Comparison of ENCODE assay signal across 7 cellular contexts in the genomic region with DNA sequence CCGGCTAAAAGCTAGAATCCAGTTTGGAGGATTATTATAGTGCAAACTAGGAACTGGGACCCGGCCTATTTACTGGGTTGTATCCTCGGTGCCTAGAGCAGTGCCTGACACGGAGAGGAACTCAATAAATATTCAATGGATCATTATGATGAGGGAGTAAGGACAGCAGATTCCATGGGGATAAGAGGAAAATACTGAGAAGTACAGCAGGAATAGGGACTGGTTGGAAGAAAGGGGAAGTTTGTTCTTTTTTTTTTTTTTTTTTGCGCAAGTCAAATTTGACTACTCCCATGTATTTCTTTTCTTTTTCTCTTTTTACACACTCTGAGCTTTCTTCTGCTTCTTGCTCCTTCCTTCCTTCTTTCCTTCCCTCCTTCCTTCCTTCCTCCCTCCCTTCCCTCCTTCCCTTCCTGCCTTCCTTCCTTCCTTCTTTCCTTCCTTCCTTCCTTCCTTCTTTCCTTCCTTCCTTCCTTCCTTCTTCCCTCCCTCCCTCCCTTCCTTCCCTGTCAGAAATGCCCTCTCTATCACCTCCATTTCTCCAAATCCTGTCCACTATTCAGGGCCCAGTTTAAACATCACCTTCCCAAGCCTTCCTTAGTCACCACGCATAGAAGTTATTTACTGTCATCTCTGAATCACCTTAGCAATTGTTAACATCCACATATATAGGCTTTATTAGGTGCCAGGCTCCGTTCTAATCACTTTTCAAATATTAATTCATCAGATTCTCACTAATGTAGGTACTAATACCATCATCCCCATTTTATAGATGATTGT. TPM values are rescaled to one million over a fixed set of nuclear protein-coding genes. Genes with fewer than 3 reads are reported as not detected.
DNase-seq lines count a peak whose midpoint lies in the region; TF ChIP-seq lines count a peak whose summit lies in the region.

No MANE protein-coding gene starts in this region.

- TF ChIP-seq CTCF in HFFc6 (IDR thresholded peaks at IDR 0.05) (no peak), VCaP (conservative IDR thresholded peaks at IDR 0.05) (no peak), glutamatergic neuron (IDR thresholded peaks at IDR 0.05; ENCODE audit: partially characterized antibody, unreplicated experiment) (no peak), smooth muscle cell (IDR thresholded peaks at IDR 0.05; ENCODE audit: borderline replicate concordance, insufficient read depth, poor library complexity, severe bottlenecking) (no peak)

- in situ Hi-C loops in G401 (cut with HindIII; ENCODE audit: low sequenced_read_pairs), result no loop called here

- no peaks in the 10 kb centered on the region for H3K27me3 ChIP-seq in smooth muscle cell (ENCODE audit: low read depth)

- 51% methylated on average over 7 of the region's 7 CpGs for WGBS in smooth muscle cell (ENCODE audit: low lambda C conversion rate)

- peaks cover 9% of the 10 kb centered on the region for H4K20me1 ChIP-seq in smooth muscle cell (ENCODE audit: low read depth)

- peak overlapping the region; percentile 95 for H3K4me3 Mint-ChIP-seq in HFFc6
- H3K4me3 Mint-ChIP-seq in glutamatergic neuron (ENCODE audit: unreplicated experiment), result peak overlapping the region; percentile 98

- DNase-seq in HFFc6, result no peak
- no peak for DNase-seq in glutamatergic neuron
- DNase-seq in smooth muscle cell (lab: John Stamatoyannopoulos, UW; ENCODE audit: unreplicated experiment), result no peak
- no peak for DNase-seq in NCI-H69 (lab: John Stamatoyannopoulos, UW)
- DNase-seq in G401 (ENCODE audit: low spot score), result no peak
- DNase-seq in activated CD4-positive, alpha-beta T cell treated with anti-CD3 and anti-CD28 coated beads for 48 hours, result no peak

- peaks cover 53% of the 10 kb centered on the region for H3K4me1 Mint-ChIP-seq in HFFc6 (ENCODE audit: low read depth)
- peaks cover 18% of the 10 kb centered on the region for H3K4me1 Mint-ChIP-seq in glutamatergic neuron (ENCODE audit: low read depth, unreplicated experiment)

- peak overlapping the region; percentile 94 for H2AFZ ChIP-seq in smooth muscle cell (ENCODE audit: low read depth)

- peaks cover 29% of the 10 kb centered on the region for H3K4me1 ChIP-seq in smooth muscle cell (ENCODE audit: low read depth)

- peak overlapping the region; percentile 96 for H3K4me3 ChIP-seq in smooth muscle cell

- no peaks in the 10 kb centered on the region for H3K36me3 ChIP-seq in smooth muscle cell (ENCODE audit: low read depth)

- H3K36me3 Mint-ChIP-seq in HFFc6 (ENCODE audit: low read depth) (peaks cover 25% of the 10 kb centered on the region), glutamatergic neuron (ENCODE audit: unreplicated experiment) (peaks cover 2% of the 10 kb centered on the region)

- peak overlapping the region; percentile 98 for H3K27ac ChIP-seq in VCaP
- H3K27ac ChIP-seq in smooth muscle cell (ENCODE audit: low read depth), result peak overlapping the region; percentile 70

- H3K27ac Mint-ChIP-seq in HFFc6 (peak overlapping the region; percentile 94), glutamatergic neuron (ENCODE audit: unreplicated experiment) (peak overlapping the region; percentile 70)

- no peaks in the 10 kb centered on the region for H3K9me3 ChIP-seq in smooth muscle cell (replicated peaks; ENCODE audit: low read depth)

- H3F3A ChIP-seq in smooth muscle cell (ENCODE audit: low read depth), result peaks cover 6% of the 10 kb centered on the region

- peaks cover 29% of the 10 kb centered on the region for H3K79me2 ChIP-seq in smooth muscle cell (ENCODE audit: low read depth)

- H3K9me3 Mint-ChIP-seq in HFFc6, result no peaks in the 10 kb centered on the region
- peaks cover 8% of the 10 kb centered on the region for H3K9me3 Mint-ChIP-seq in glutamatergic neuron (ENCODE audit: unreplicated experiment)

- no peak overlapping the region for H3K9ac ChIP-seq in smooth muscle cell (ENCODE audit: low read depth)

- H3K4me2 ChIP-seq in smooth muscle cell, result peak overlapping the region; percentile 99

- no peaks in the 10 kb centered on the region; the same call in none of the 2 replicates for H3K27me3 Mint-ChIP-seq in HFFc6 (ENCODE audit: insufficient read depth)
- H3K27me3 Mint-ChIP-seq in glutamatergic neuron (ENCODE audit: unreplicated experiment), result peaks cover 8% of the 10 kb centered on the region

RNA-seq across cellular contexts. Expression of a gene that starts 0.9 kb away (rescaled TPM):
- 10 to 100 TPM; 22.8 to 31.4 (median 23.4) TPM for total RNA-seq in HFFc6 (2021; fragmentation: NEBNext Ultra II Directional; extraction: Animal tissue kit (Norgen Biotek cat#: 25700))
- 56.3 TPM for total RNA-seq in glutamatergic neuron (ENCODE audit: unreplicated experiment)
- total RNA-seq in smooth muscle cell, result 37.0 and 44.8 TPM in 2 replicates
- polyA plus RNA-seq in smooth muscle cell, result 52.7 and 59.8 TPM in 2 replicates
- 31.8 and 64.0 TPM in 2 replicates for total RNA-seq in G401 (2014; rRNA removed; shearing (Covaris generic))
